Comparison of ENCODE assay signal across 16 cellular contexts in the genomic region with DNA sequence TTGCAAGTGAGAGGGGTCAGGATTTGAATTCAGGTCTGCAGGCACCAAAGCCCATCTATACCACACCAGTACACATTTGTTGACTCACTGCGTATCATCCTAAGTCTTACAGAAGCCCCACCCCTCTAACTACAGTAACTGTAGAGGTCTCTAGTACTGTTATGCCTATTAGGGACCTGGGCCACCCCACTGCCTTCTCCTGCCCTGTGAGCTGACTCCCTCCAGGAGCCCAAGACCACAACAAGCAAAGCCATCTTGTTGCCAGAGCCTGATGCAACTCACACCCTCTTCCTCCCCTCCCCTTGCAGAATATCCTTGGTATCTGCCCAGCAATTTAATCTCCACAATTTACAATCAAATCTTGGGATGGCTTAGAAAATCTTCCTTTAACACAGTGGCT. TPM values are rescaled to one million over a fixed set of nuclear protein-coding genes. Genes with fewer than 3 reads are reported as not detected.
DNase-seq lines count a peak whose midpoint lies in the region; ATAC-seq and TF ChIP-seq lines count a peak whose summit lies in the region.
"Had no signal": no experiment of that assay in that cellular context is flagged by ENCODE, and none has a peak within 500 bp of the region (broad histone marks: within the 10 kb centered on the region; RNA-seq: fewer than 3 reads in every experiment).

No MANE protein-coding gene starts in this region.

- DNase-seq in heart right ventricle (no peak), left cardiac atrium (no peak), adipocyte (ENCODE audit: low read depth) (peak; percentile 39), left ventricle myocardium inferior (no peak), NCI-H345 treated with DMSO at 0.1 percent for 48 hours (lab: John Stamatoyannopoulos, UW; ENCODE audit: unreplicated experiment) (no peak), middle frontal gyrus (ENCODE audit: extremely low spot score, low spot score) (no peak)
- no peak for DNase-seq in stimulated activated CD4-positive, alpha-beta T cell treated with anti-CD3 and anti-CD28 coated beads, Interleukin-2, amount 100 ng/mL, for 24 hours
- DNase-seq: activated CD4-positive, alpha-beta T cell treated with anti-CD3 and anti-CD28 coated beads for 48 hours; AML-193; dorsolateral prefrontal cortex; midbrain; NCI-H526 treated with DMSO at 0.1 percent for 48 hours; T-helper 17 cell had no signal

- H3K4me1 ChIP-seq in heart right ventricle, result peaks cover 8 to 74% (median 57%) of the 10 kb centered on the region in 9 donors
- H3K4me1 ChIP-seq in adipocyte (ENCODE audit: control insufficient read depth, insufficient read depth, low read length), result peaks cover 72% of the 10 kb centered on the region
- H3K4me1 ChIP-seq in left ventricle myocardium inferior, result peaks cover 72% of the 10 kb centered on the region

- H3K4me3 ChIP-seq in heart right ventricle (no peak overlapping the region), adipocyte (ENCODE audit: low read length) (no peak overlapping the region), left ventricle myocardium inferior (no peak overlapping the region)
- H3K4me3 ChIP-seq: ascending aorta, dorsolateral prefrontal cortex, K562 had no signal

- TF ChIP-seq CTCF in heart right ventricle (IDR thresholded peaks at IDR 0.05) (no peak), left ventricle myocardium inferior (IDR thresholded peaks at IDR 0.05; ENCODE audit: borderline replicate concordance) (no peak)

- H3K27ac ChIP-seq in heart right ventricle (peak overlapping the region in 9 of 10 donors; percentile 28 to 88 (median 81)), left ventricle myocardium inferior (replicated peaks) (peak overlapping the region; percentile 92)

- H3K9me3 ChIP-seq in heart right ventricle (no peaks in the 10 kb centered on the region), adipocyte (ENCODE audit: control insufficient read depth, low read length) (no peaks in the 10 kb centered on the region), left ventricle myocardium inferior (replicated peaks) (no peaks in the 10 kb centered on the region)
- H3K9me3 ChIP-seq: ascending aorta had no signal

- no peaks in the 10 kb centered on the region for H3K36me3 ChIP-seq in heart right ventricle
- no peaks in the 10 kb centered on the region for H3K36me3 ChIP-seq in adipocyte (ENCODE audit: control insufficient read depth, insufficient read depth, low read length, severe bottlenecking)
- no peaks in the 10 kb centered on the region for H3K36me3 ChIP-seq in left ventricle myocardium inferior
- H3K36me3 ChIP-seq: ascending aorta had no signal

- intact Hi-C loops in heart right ventricle (cut with DNase I) (no loop called here), left cardiac atrium (cut with DNase I) (no loop called here), left ventricle myocardium inferior (cut with micrococcal nuclease) (no loop called here)

- ATAC-seq in heart right ventricle (no peak), left cardiac atrium (no peak), GM21529 (IDR thresholded peaks at IDR 0.05; ENCODE audit: unreplicated experiment) (no peak)
- ATAC-seq: K562, T-helper 17 cell had no signal

- H3K27me3 ChIP-seq in heart right ventricle, result peaks cover 0 to 32% (median 4%) of the 10 kb centered on the region in 7 donors
- H3K27me3 ChIP-seq in adipocyte (replicated peaks; ENCODE audit: control insufficient read depth, insufficient read depth, low read length), result no peaks in the 10 kb centered on the region
- peaks cover 48% of the 10 kb centered on the region for H3K27me3 ChIP-seq in left ventricle myocardium inferior (ENCODE audit: low read depth)
- H3K27me3 ChIP-seq: ascending aorta had no signal

- WGBS in heart right ventricle, 2 donors, result 86 to 97% methylated on average over 1 of the region's 1 CpG

- peak overlapping the region; percentile 85 for H3K9ac ChIP-seq in adipocyte (ENCODE audit: low read length)

RNA-seq across cellular contexts. Expression of a gene that starts 17.6 kb away (rescaled TPM):
- total RNA-seq in heart right ventricle (10 to 100 TPM in 9 of 10 donors, 1 to 10 TPM in 1; 8.5 to 89.3 (median 18.6) TPM), left cardiac atrium (100 to 1,000 TPM in 1 of 2 donors, 10 to 100 TPM in 1; 46.1 to 115 TPM), left ventricle myocardium inferior (17.7 TPM)
- 1 to 10 TPM; 7.2 to 7.9 TPM for polyA plus RNA-seq in heart right ventricle
- polyA plus RNA-seq: K562 had no signal
